ENCODE assay signal across 1 cellular context in the genomic region with DNA sequence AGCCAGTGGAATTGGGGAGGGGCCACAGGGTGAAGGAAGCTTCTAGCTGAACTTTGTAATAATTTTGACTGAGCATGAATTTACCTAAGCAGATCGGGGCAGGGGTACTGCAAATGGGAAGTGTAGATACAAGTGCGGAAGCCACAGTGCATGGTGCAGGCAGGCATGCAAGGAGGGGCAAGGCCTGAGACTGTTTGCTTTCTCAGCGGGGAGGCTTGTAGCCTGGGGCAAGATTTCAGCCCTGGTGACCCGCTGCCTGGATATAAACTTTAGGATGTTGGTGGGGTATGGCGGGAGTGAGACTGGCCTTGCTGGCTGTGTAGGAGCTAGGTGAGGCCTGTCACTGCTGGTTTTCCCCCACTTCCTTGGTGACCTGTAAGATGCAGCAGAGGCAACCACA.
TF ChIP-seq lines count a peak whose summit lies in the region.

No MANE protein-coding gene starts in this region.

TF ChIP-seq in GM23338, 12 proteins besides CTCF, POLR2A, EP300 and RAD21 (continued from another document):
- no peak for TF ChIP-seq ZNF462 (CRISPR knock-in tag; IDR thresholded peaks at IDR 0.05)
- TF ChIP-seq ZNF114 (CRISPR knock-in tag; IDR thresholded peaks at IDR 0.05) = no peak
- TF ChIP-seq, protein P1, sequence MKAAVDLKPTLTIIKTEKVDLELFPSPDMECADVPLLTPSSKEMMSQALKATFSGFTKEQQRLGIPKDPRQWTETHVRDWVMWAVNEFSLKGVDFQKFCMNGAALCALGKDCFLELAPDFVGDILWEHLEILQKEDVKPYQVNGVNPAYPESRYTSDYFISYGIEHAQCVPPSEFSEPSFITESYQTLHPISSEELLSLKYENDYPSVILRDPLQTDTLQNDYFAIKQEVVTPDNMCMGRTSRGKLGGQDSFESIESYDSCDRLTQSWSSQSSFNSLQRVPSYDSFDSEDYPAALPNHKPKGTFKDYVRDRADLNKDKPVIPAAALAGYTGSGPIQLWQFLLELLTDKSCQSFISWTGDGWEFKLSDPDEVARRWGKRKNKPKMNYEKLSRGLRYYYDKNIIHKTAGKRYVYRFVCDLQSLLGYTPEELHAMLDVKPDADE (IDR thresholded peaks at IDR 0.05) = no peak
- TF ChIP-seq CREB1 (CRISPR knock-in tag; IDR thresholded peaks at IDR 0.05; ENCODE audit: low read depth) = no peak
- no peak for TF ChIP-seq ZNF331 (CRISPR knock-in tag; IDR thresholded peaks at IDR 0.05; ENCODE audit: low read depth)
- no peak for TF ChIP-seq POLR2AphosphoS5 (IDR thresholded peaks at IDR 0.05; ENCODE audit: low read depth)
- no peak for TF ChIP-seq EZH2phosphoT487 (IDR thresholded peaks at IDR 0.05; ENCODE audit: unreplicated experiment)
- TF ChIP-seq NANOG (IDR thresholded peaks at IDR 0.05; ENCODE audit: borderline replicate concordance) = no peak
